In genomic region chr17:31490991-31491793, GRCh38 we compare ENCODE assay signal across 1 cellular context.
TF ChIP-seq lines count a peak whose summit lies in the region.

No MANE protein-coding gene starts in this region.

TF ChIP-seq in GM12878, 131 proteins besides CTCF, POLR2A, EP300 and RAD21 (continued from another document and continues in another):
- no peak for TF ChIP-seq EZH2 (IDR thresholded peaks at IDR 0.05; ENCODE audit: borderline replicate concordance, control insufficient read depth, low read depth, low read length)
- no peak for TF ChIP-seq ZNF24 (IDR thresholded peaks at IDR 0.05)
- peak; percentile 62; the same call in 1 of the 2 replicates for TF ChIP-seq ZBED1 (IDR thresholded peaks at IDR 0.05; ENCODE audit: borderline replicate concordance)
- no peak for TF ChIP-seq ZNF592 (IDR thresholded peaks at IDR 0.05)
- TF ChIP-seq, protein P1, sequence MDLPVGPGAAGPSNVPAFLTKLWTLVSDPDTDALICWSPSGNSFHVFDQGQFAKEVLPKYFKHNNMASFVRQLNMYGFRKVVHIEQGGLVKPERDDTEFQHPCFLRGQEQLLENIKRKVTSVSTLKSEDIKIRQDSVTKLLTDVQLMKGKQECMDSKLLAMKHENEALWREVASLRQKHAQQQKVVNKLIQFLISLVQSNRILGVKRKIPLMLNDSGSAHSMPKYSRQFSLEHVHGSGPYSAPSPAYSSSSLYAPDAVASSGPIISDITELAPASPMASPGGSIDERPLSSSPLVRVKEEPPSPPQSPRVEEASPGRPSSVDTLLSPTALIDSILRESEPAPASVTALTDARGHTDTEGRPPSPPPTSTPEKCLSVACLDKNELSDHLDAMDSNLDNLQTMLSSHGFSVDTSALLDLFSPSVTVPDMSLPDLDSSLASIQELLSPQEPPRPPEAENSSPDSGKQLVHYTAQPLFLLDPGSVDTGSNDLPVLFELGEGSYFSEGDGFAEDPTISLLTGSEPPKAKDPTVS (IDR thresholded peaks at IDR 0.05; ENCODE audit: low read depth, low read length): no peak
- no peak for TF ChIP-seq NR2F1 (conservative IDR thresholded peaks at IDR 0.05)
- no peak for TF ChIP-seq NFYA (IDR thresholded peaks at IDR 0.05; ENCODE audit: borderline replicate concordance, low read depth, low read length)
- TF ChIP-seq MTA2 (IDR thresholded peaks at IDR 0.05; ENCODE audit: low read depth): peak; percentile 64
- TF ChIP-seq RFX5 (IDR thresholded peaks at IDR 0.05; ENCODE audit: low read depth, low read length): 0 out of 2 replicates have a peak, but pooled peaks have one; percentile 7
- no peak for TF ChIP-seq TARDBP (IDR thresholded peaks at IDR 0.05; ENCODE audit: borderline replicate concordance)
- TF ChIP-seq BRCA1 (IDR thresholded peaks at IDR 0.05; ENCODE audit: low read depth, low read length): no peak
- TF ChIP-seq HDAC2 (IDR thresholded peaks at IDR 0.05): no peak
- no peak for TF ChIP-seq NR2C2 (IDR thresholded peaks at IDR 0.05; ENCODE audit: borderline replicate concordance, control insufficient read depth, insufficient read length, low read depth)
- no peak for TF ChIP-seq MYC (IDR thresholded peaks at IDR 0.05; ENCODE audit: insufficient read depth, insufficient read length, insufficient replicate concordance, low read length, severe bottlenecking)
- no peak for TF ChIP-seq CEBPB (IDR thresholded peaks at IDR 0.05; ENCODE audit: borderline replicate concordance in 1 of 2, low read depth in 2 of 2, low read length in 2 of 2)
- TF ChIP-seq ESRRA (IDR thresholded peaks at IDR 0.05; ENCODE audit: low read length): no peak
- TF ChIP-seq ZNF274 (IDR thresholded peaks at IDR 0.05; ENCODE audit: insufficient read depth, insufficient read length): no peak
- no peak for TF ChIP-seq ELK1 (IDR thresholded peaks at IDR 0.05; ENCODE audit: low read depth, low read length)
- TF ChIP-seq ATF7 (IDR thresholded peaks at IDR 0.05; ENCODE audit: low read depth): peak; percentile 60
- TF ChIP-seq IRF4 (IDR thresholded peaks at IDR 0.05; ENCODE audit: low read depth, low read length): peak; percentile 84
- TF ChIP-seq CEBPZ (IDR thresholded peaks at IDR 0.05; ENCODE audit: low read depth, low read length): no peak
- no peak for TF ChIP-seq POLR2AphosphoS5 (IDR thresholded peaks at IDR 0.05; ENCODE audit: low read length)
- no peak for TF ChIP-seq ASH2L (IDR thresholded peaks at IDR 0.05; ENCODE audit: borderline replicate concordance, low read depth)
- no peak for TF ChIP-seq SMAD1 (IDR thresholded peaks at IDR 0.05; ENCODE audit: low read depth, partially characterized antibody)
- peak; percentile 51; the same call in 1 of the 2 replicates for TF ChIP-seq PKNOX1 (IDR thresholded peaks at IDR 0.05)
- TF ChIP-seq TBL1XR1 (IDR thresholded peaks at IDR 0.05; ENCODE audit: low read depth, low read length): no peak
- no peak for TF ChIP-seq SMC3 (IDR thresholded peaks at IDR 0.05; ENCODE audit: borderline replicate concordance, low read length)
- 0 out of 2 replicates have a peak, but pooled peaks have one; percentile 14 for TF ChIP-seq MAX (IDR thresholded peaks at IDR 0.05; ENCODE audit: low read depth, low read length)
- no peak for TF ChIP-seq E2F8 (IDR thresholded peaks at IDR 0.05; ENCODE audit: low read depth, partially characterized antibody)
- TF ChIP-seq ZNF622 (IDR thresholded peaks at IDR 0.05): no peak
- TF ChIP-seq, protein P2, sequence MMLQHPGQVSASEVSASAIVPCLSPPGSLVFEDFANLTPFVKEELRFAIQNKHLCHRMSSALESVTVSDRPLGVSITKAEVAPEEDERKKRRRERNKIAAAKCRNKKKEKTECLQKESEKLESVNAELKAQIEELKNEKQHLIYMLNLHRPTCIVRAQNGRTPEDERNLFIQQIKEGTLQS (IDR thresholded peaks at IDR 0.05; ENCODE audit: borderline replicate concordance, extremely low read depth, low read depth, low read length): no peak
- TF ChIP-seq ZNF207 (IDR thresholded peaks at IDR 0.05; ENCODE audit: borderline replicate concordance): no peak
- TF ChIP-seq TCF12 (IDR thresholded peaks at IDR 0.05; ENCODE audit: low read depth, low read length): 0 out of 2 replicates have a peak, but pooled peaks have one; percentile 33
- TF ChIP-seq, protein P3, sequence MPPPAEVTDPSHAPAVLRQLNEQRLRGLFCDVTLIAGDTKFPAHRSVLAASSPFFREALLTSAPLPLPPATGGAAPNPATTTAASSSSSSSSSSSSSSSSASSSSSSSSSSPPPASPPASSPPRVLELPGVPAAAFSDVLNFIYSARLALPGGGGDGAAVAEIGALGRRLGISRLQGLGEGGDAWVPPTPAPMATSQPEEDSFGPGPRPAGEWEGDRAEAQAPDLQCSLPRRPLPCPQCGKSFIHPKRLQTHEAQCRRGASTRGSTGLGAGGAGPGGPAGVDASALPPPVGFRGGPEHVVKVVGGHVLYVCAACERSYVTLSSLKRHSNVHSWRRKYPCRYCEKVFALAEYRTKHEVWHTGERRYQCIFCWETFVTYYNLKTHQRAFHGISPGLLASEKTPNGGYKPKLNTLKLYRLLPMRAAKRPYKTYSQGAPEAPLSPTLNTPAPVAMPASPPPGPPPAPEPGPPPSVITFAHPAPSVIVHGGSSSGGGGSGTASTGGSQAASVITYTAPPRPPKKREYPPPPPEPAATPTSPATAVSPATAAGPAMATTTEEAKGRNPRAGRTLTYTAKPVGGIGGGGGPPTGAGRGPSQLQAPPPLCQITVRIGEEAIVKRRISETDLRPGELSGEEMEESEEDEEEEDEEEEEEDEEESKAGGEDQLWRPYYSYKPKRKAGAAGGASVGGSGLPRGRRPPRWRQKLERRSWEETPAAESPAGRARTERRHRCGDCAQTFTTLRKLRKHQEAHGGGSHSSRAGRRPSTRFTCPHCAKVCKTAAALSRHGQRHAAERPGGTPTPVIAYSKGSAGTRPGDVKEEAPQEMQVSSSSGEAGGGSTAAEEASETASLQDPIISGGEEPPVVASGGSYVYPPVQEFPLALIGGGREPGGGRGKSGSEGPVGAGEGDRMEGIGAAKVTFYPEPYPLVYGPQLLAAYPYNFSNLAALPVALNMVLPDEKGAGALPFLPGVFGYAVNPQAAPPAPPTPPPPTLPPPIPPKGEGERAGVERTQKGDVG (CRISPR knock-in tag; IDR thresholded peaks at IDR 0.05): no peak
- no peak; the same call in 1 of the 2 replicates for TF ChIP-seq MTA3 (IDR thresholded peaks at IDR 0.05; ENCODE audit: borderline replicate concordance, low read length)
- no peak for TF ChIP-seq RAD51 (IDR thresholded peaks at IDR 0.05)
- TF ChIP-seq SUZ12 (IDR thresholded peaks at IDR 0.05; ENCODE audit: unreplicated experiment): no peak
- TF ChIP-seq CREB1 (IDR thresholded peaks at IDR 0.05; ENCODE audit: low read depth): no peak
- TF ChIP-seq SIN3A (IDR thresholded peaks at IDR 0.05; ENCODE audit: low read depth, low read length): peak; percentile 72; the same call in 1 of the 2 replicates
- 0 out of 2 replicates have a peak, but pooled peaks have one; percentile 24 for TF ChIP-seq NKRF (conservative IDR thresholded peaks at IDR 0.05)
- TF ChIP-seq CHD4 (IDR thresholded peaks at IDR 0.05): no peak
